ENCODE assay signal across 8 cellular contexts in the genomic region with DNA sequence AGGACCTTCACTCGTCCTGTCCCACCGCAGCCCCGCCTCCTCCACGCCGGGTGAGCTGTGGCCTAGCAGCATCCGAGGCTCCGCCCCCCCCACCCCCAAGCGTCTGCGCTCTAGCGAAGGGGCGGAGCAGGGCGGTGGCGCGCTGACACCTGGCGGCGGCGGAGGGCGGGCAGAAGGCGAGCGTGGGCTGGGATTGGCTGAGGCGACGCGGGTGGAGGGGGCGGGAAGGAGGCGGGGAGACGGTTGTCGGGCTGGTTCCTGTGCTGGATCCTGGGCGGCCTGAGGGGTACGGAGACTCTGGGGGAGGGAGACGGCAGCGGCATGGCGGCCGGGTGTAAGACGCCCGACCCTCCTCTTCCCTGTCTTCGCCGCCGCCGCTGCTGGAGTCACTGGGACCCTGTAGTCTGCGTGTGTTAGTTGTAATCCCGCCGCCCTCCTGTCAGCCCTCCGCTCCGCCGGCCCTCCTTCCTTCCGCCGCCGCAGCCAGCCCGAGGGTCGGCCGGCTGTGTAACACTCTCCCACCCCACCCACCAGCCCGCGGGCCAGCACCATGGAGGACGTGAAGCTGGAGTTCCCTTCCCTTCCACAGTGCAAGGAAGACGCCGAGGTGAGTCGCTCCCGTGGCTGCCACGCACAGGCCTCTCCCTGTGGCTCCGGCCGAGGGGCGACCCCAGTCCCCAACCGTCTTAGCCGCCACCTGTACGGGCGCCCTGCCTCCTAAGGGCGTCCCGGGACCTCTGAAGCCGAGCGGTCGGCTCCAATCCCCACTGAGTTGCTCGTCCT. TPM values are rescaled to one million over a fixed set of nuclear protein-coding genes. Genes with fewer than 3 reads are reported as not detected.
DNase-seq lines count a peak whose midpoint lies in the region; ATAC-seq, FAIRE-seq and TF ChIP-seq lines count a peak whose summit lies in the region.

A gene with protein sequence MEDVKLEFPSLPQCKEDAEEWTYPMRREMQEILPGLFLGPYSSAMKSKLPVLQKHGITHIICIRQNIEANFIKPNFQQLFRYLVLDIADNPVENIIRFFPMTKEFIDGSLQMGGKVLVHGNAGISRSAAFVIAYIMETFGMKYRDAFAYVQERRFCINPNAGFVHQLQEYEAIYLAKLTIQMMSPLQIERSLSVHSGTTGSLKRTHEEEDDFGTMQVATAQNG (plus strand): TSS at position 242 of the 783 bp plus-strand sequence. CDS start 309 bp downstream, at position 551.

- peak; percentile 94 for ATAC-seq in HG03439 (IDR thresholded peaks at IDR 0.05; ENCODE audit: unreplicated experiment)

- H3K4me1 ChIP-seq in kidney (ENCODE audit: control insufficient read depth in 1 of 2, insufficient read depth in 1 of 2, low read depth in 1 of 2, low read length in 2 of 2) = peaks cover 0 to 9% of the 10 kb centered on the region in 2 donors

- TF ChIP-seq CTCF in kidney (IDR thresholded peaks at IDR 0.05; ENCODE audit: borderline replicate concordance, extremely low read depth, insufficient read depth) = peak; percentile 11

- peak; percentile 55 for FAIRE-seq in kidney (lab: Jason Lieb, UNC)

- peak within 1 kb of the TSS; percentile 67 to 81 for H3K27ac ChIP-seq in kidney (ENCODE audit: low read depth in 2 of 2, low read length in 2 of 2)

- H3K9me3 ChIP-seq in kidney (ENCODE audit: control insufficient read depth in 1 of 2, low read length in 2 of 2) = no peaks in the 10 kb centered on the region

- intact Hi-C loops in kidney (cut with DNase I) = no loop called here

- H3K9ac ChIP-seq in kidney (ENCODE audit: low read length in 2 of 2) = peak within 1 kb of the TSS; percentile 84

- H3K36me3 ChIP-seq in kidney (ENCODE audit: control insufficient read depth in 1 of 2, insufficient read depth in 2 of 2, low read length in 2 of 2) = peaks cover 3 to 7% of the 10 kb centered on the region in 2 donors

- DNase-seq in Ammon's horn (ENCODE audit: low spot score) = peak; percentile 98
- DNase-seq in GM19238 (ENCODE audit: insufficient read length, low spot score) = peak; percentile 61
- peak; percentile 93 for DNase-seq in NCI-H510A (lab: John Stamatoyannopoulos, UW)
- DNase-seq in activated CD4-positive, alpha-beta T cell treated with anti-CD3 and anti-CD28 coated beads for 1 hour = peak; percentile 96
- DNase-seq in cerebellum (ENCODE audit: low spot score) = peak; percentile 97
- DNase-seq in kidney = peak; percentile 100
- DNase-seq in stimulated activated CD4-positive, alpha-beta T cell treated with anti-CD3 and anti-CD28 coated beads, Interleukin-15, amount 100 ng/mL, for 1 hour (ENCODE audit: low read depth in 1 of 2, low spot score in 1 of 2) = peak; percentile 96 to 99

- peak within 1 kb of the TSS; percentile 83 to 93 for H3K4me3 ChIP-seq in kidney (ENCODE audit: low read length in 2 of 2)

RNA-seq across cellular contexts. Expression of the gene that starts here (rescaled TPM):
- total RNA-seq in cerebellum (22.2 TPM), kidney (11.5 TPM)
- polyA plus RNA-seq in kidney (ENCODE audit: insufficient read depth, low read depth, low replicate concordance) = 4.3 TPM

Comparison
In these comparisons a context has a peak if more than half of its experiments do, and no peak if none do; other contexts are left out.
1. Peak in every context shown above with its lines: DNase-seq, ATAC-seq, H3K4me3 ChIP-seq and H3K27ac ChIP-seq.